18 cellular contexts compared by ENCODE assay signal in genomic region chr7:39434012-39434411, GRCh38.
DNase-seq lines count a peak whose midpoint lies in the region; ATAC-seq and TF ChIP-seq lines count a peak whose summit lies in the region.
"Had no signal": no experiment of that assay in that cellular context is flagged by ENCODE, and none has a peak within 500 bp of the region (broad histone marks: within the 10 kb centered on the region; RNA-seq: fewer than 3 reads in every experiment).

No MANE protein-coding gene starts in this region.

- peaks cover 8% of the 10 kb centered on the region for H3K9me3 ChIP-seq in BLaER1
- H3K9me3 ChIP-seq in OCI-LY3 (ENCODE audit: insufficient read depth, low read length), result no peaks in the 10 kb centered on the region

- no peak for TF ChIP-seq POLR2A in lower leg skin (IDR thresholded peaks at IDR 0.05)

- no peaks in the 10 kb centered on the region; the same call in 1 of the 2 replicates for H3K9me2 ChIP-seq in GM23338 (ENCODE audit: insufficient read depth)

- H3K4me3 ChIP-seq in BLaER1, result no peak overlapping the region
- no peak overlapping the region for H3K4me3 ChIP-seq in GM23338
- H3K4me3 ChIP-seq in OCI-LY3 (ENCODE audit: low read length), result no peak overlapping the region
- no peak overlapping the region for H3K4me3 ChIP-seq in lower leg skin (ENCODE audit: low read depth, poor library complexity, severe bottlenecking)

- H3K36me3 Mint-ChIP-seq in GM23338 (ENCODE audit: low read depth), result no peaks in the 10 kb centered on the region; the same call in 2 of the 3 replicates
- H3K36me3 Mint-ChIP-seq: CD8-positive, alpha-beta T cell; IgD-negative memory B cell had no signal

- intact Hi-C loops in left colon (cut with DNase I, micrococcal nuclease), result no loop called here
- intact Hi-C loops in lower leg skin (cut with DNase I; ENCODE audit: low total_unique reads), result no loop called here

- no peak overlapping the region for H3K4me3 Mint-ChIP-seq in GM23338
- H3K4me3 Mint-ChIP-seq: CD8-positive, alpha-beta T cell; H9; IgD-negative memory B cell had no signal

- no peaks in the 10 kb centered on the region for H3K27me3 Mint-ChIP-seq in GM23338 (ENCODE audit: insufficient read depth, low read depth, poor library complexity)

- H3K4me2 ChIP-seq in BLaER1, result peak overlapping the region; percentile 65
- no peak overlapping the region for H3K4me2 ChIP-seq in GM23338
- peak overlapping the region; percentile 60 for H3K4me2 ChIP-seq in OCI-LY3 (ENCODE audit: low read length)

- H3K27ac ChIP-seq in BLaER1, result peak overlapping the region; percentile 3; the same call in 1 of the 2 replicates
- H3K27ac ChIP-seq in GM23338 (ENCODE audit: low read depth), result no peak overlapping the region
- peak overlapping the region; percentile 13; the same call in 1 of the 2 replicates for H3K27ac ChIP-seq in OCI-LY3 (ENCODE audit: low read length)
- H3K27ac ChIP-seq: C4-2B had no signal

- no peaks in the 10 kb centered on the region; the same call in 2 of the 3 replicates for H3K9me3 Mint-ChIP-seq in GM23338
- H3K9me3 Mint-ChIP-seq: H9 had no signal

- H3K27me3 ChIP-seq in BLaER1 (no peaks in the 10 kb centered on the region), GM23338 (ENCODE audit: insufficient read depth) (no peaks in the 10 kb centered on the region), OCI-LY3 (ENCODE audit: low read depth, low read length) (peaks cover 19% of the 10 kb centered on the region)

- TF ChIP-seq CTCF in GM23338 (conservative IDR thresholded peaks at IDR 0.05; ENCODE audit: low read depth in 2 of 2), result no peak
- no peak for TF ChIP-seq CTCF in OCI-LY3 (IDR thresholded peaks at IDR 0.05; ENCODE audit: low read depth, low read length)
- no peak for TF ChIP-seq CTCF in lower leg skin (IDR thresholded peaks at IDR 0.05)

- peak; percentile 57 for DNase-seq in GM23338 (ENCODE audit: low spot score)
- DNase-seq in iPS-NIHi7 (ENCODE audit: extremely low spot score), result peak; percentile 21
- DNase-seq in retina, result no peak
- no peak for DNase-seq in left colon
- DNase-seq in lower leg skin (ENCODE audit: low spot score in 2 of 2), result no peak
- no peak for DNase-seq in iPS-NIHi11 (ENCODE audit: low spot score)
- DNase-seq: 8988T; CD8-positive, alpha-beta T cell; COR-L47; DMS153; DMS79 treated with DMSO at 0.1 percent for 48 hours; EL; H9; KG1 had no signal

- H2AFZ ChIP-seq in GM23338 (no peak overlapping the region), OCI-LY3 (ENCODE audit: low read depth, low read length) (no peak overlapping the region)

- no peaks in the 10 kb centered on the region for H3K79me2 ChIP-seq in GM23338 (replicated peaks; ENCODE audit: insufficient read depth)
- H3K79me2 ChIP-seq in OCI-LY3 (ENCODE audit: low read length), result no peaks in the 10 kb centered on the region

- no peaks in the 10 kb centered on the region for H3K36me3 ChIP-seq in BLaER1
- no peaks in the 10 kb centered on the region for H3K36me3 ChIP-seq in GM23338 (ENCODE audit: insufficient read depth)
- H3K36me3 ChIP-seq in OCI-LY3 (replicated peaks; ENCODE audit: low read depth, low read length), result no peaks in the 10 kb centered on the region

- H3K9ac ChIP-seq in BLaER1, result no peak overlapping the region
- no peak overlapping the region for H3K9ac ChIP-seq in OCI-LY3 (ENCODE audit: low read length)

- 65 to 73% methylated on average over 3 of the region's 3 CpGs for whole genome bisulfite sequencing in lower leg skin, 2 donors

- ATAC-seq in GM23338 (peak; percentile 85), left colon (no peak)
- ATAC-seq: CD8-positive, alpha-beta T cell had no signal

- H4K20me1 ChIP-seq in BLaER1, result no peaks in the 10 kb centered on the region
- H4K20me1 ChIP-seq in GM23338 (replicated peaks; ENCODE audit: insufficient read depth), result no peaks in the 10 kb centered on the region
- no peaks in the 10 kb centered on the region for H4K20me1 ChIP-seq in OCI-LY3 (ENCODE audit: insufficient read depth, low read length)

- peaks cover 23% of the 10 kb centered on the region for H3K4me1 Mint-ChIP-seq in GM23338

- H3K4me1 ChIP-seq in BLaER1 (peaks cover 45% of the 10 kb centered on the region), GM23338 (ENCODE audit: insufficient read depth) (peaks cover 11% of the 10 kb centered on the region), OCI-LY3 (ENCODE audit: low read length) (peaks cover 33% of the 10 kb centered on the region)

- H3K27ac Mint-ChIP-seq in GM23338, result no peak overlapping the region
- H3K27ac Mint-ChIP-seq: CD8-positive, alpha-beta T cell; H9; IgD-negative memory B cell had no signal

- no peaks in the 10 kb centered on the region for H3F3A ChIP-seq in GM23338 (replicated peaks; ENCODE audit: low read depth)

TF ChIP-seq in GM23338, 12 proteins besides CTCF, POLR2A, EP300 and RAD21:
- TF ChIP-seq JUNB (IDR thresholded peaks at IDR 0.05; ENCODE audit: unreplicated experiment), result no peak

Comparison
In these comparisons a context has a peak if more than half of its experiments do, and no peak if none do; other contexts are left out.
1. DNase-seq: peak in GM23338 (single experiment) and iPS-NIHi7 (single experiment); none in retina (single experiment), left colon (0 of 2), lower leg skin (0 of 2) and iPS-NIHi11 (single experiment).